ENCODE assay signal across 18 cellular contexts in the genomic region with DNA sequence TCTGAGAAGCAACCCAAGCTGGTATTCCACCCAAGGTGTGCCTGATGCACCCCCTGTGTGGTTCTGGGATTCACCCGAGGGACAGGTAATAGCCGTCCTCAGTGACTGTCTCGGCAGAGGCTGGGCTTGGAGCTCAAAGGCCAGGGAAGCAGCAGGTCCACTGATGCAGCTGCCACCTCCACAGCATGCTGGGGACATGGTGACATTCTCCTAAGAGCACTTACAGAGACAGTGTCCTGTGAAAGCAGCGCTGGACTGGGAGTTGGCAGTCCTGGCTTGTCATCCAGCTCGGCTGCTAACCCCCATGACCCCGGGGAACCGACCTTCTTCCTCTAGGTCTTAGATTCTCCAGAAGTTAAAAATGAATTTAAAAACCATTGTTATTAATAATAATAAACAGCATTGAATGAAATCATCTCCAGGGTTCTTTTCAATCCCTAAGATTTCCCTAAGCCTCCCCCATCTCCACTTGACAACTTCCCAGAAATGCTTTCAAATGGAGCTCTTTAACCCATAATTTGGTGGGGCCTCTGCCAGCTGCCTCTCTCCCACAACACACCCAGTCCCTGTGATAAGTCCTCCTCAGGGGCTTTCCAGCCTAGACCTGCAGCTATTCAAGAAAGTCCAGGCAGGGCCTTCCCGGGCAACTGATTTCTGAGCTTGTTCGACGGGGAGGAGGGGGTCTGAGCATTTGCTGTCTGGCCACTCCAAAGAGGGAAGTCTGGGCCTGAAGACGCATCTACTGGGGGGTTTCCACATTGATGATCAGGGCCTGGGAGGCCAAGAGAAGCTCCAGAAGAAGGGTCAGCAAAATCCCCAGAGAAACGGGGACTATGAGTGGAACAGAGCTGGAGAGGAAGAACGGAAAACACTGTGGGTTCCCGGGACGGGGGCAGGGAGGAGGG.
DNase-seq lines count a peak whose midpoint lies in the region; ATAC-seq and TF ChIP-seq lines count a peak whose summit lies in the region.
"Had no signal": no experiment of that assay in that cellular context is flagged by ENCODE, and none has a peak within 500 bp of the region (broad histone marks: within the 10 kb centered on the region; RNA-seq: fewer than 3 reads in every experiment).

No MANE protein-coding gene starts in this region.

- H2AFZ ChIP-seq in neuronal stem cell (ENCODE audit: low read length): no peak overlapping the region

- intact Hi-C loops in heart right ventricle (cut with DNase I): loop anchor here in 1 of 10 donors (1.0 kb wide), 1 partner anchor 24 kb away; no protein-coding TSS in a partner anchor
- intact Hi-C loops in transverse colon (cut with DNase I; ENCODE audit: low total_unique reads): no loop called here
- intact Hi-C loops in Caco-2 (cut with micrococcal nuclease; ENCODE audit: unreplicated experiment): no loop called here

- H3K36me3 Mint-ChIP-seq in CD8-positive, alpha-beta memory T cell: no peaks in the 10 kb centered on the region
- H3K36me3 Mint-ChIP-seq in Caco-2 (ENCODE audit: insufficient read depth, unreplicated experiment): no peaks in the 10 kb centered on the region

- peak overlapping the region; percentile 68 for H2AK5ac ChIP-seq in neuronal stem cell (ENCODE audit: low read depth, low read length)

- H3K4me1 ChIP-seq in heart right ventricle (peaks cover 5 to 66% (median 40%) of the 10 kb centered on the region in 9 donors), neuronal stem cell (ENCODE audit: control insufficient read depth in 2 of 2, insufficient read depth in 1 of 2, low read depth in 1 of 2, low read length in 2 of 2) (peaks cover 0 to 14% of the 10 kb centered on the region in 2 donors), transverse colon (peaks cover 7 to 53% (median 19%) of the 10 kb centered on the region in 4 donors), Caco-2 (no peaks in the 10 kb centered on the region)
- no peaks in the 10 kb centered on the region for H3K4me1 ChIP-seq in CD8-positive, alpha-beta memory T cell (ENCODE audit: insufficient read depth, low read length)

- no peak overlapping the region for H4K91ac ChIP-seq in neuronal stem cell (ENCODE audit: low read depth, low read length, poor library complexity)

- no peak overlapping the region for H3K4me3 Mint-ChIP-seq in CD8-positive, alpha-beta memory T cell
- no peak overlapping the region for H3K4me3 Mint-ChIP-seq in Caco-2 (ENCODE audit: unreplicated experiment)
- H3K4me3 Mint-ChIP-seq: neural crest cell had no signal

- no peaks in the 10 kb centered on the region for H3K79me1 ChIP-seq in neuronal stem cell (ENCODE audit: low read depth, low read length)

- CTCF ChIA-PET in CD8-positive, alpha-beta memory T cell (lab: Charles Lee): no interaction called here
- CTCF ChIA-PET in Caco-2 (lab: Charles Lee): no interaction called here

- 53 to 55% methylated on average over 15 of the region's 15 CpGs for WGBS in heart right ventricle, 2 donors
- WGBS in neuronal stem cell (ENCODE audit: extremely low coverage in 2 of 2, insufficient read length in 2 of 2, insufficient replicate concordance in 1 of 2), 2 donors: no CpG with 5 or more reads among the region's 15 CpGs
- WGBS in transverse colon (ENCODE audit: low coverage in 1 of 2), 2 donors: 50 to 76% methylated on average over 6 to 15 of the region's 15 CpGs

- BruUV-seq in Caco-2 (replicated peaks; lab: Mats Ljungman, UMichigan): no TSS peak

- POLR2A ChIA-PET in CD8-positive, alpha-beta memory T cell (lab: Charles Lee): no interaction called here
- POLR2A ChIA-PET in Caco-2 (lab: Charles Lee): no interaction called here

- H3K4me3 ChIP-seq in heart right ventricle (no peak overlapping the region), neuronal stem cell (ENCODE audit: low read length in 2 of 2) (no peak overlapping the region), transverse colon (no peak overlapping the region), Caco-2 (ENCODE audit: low read depth, low read length) (no peak overlapping the region)
- H3K4me3 ChIP-seq in CD8-positive, alpha-beta memory T cell (ENCODE audit: low read length): no peak overlapping the region

- H2BK120ac ChIP-seq in neuronal stem cell (ENCODE audit: low read depth, low read length): no peak overlapping the region

- no peak overlapping the region for H3K23ac ChIP-seq in neuronal stem cell (ENCODE audit: low read depth, low read length, poor library complexity)

- no peak overlapping the region for H3K9ac ChIP-seq in neuronal stem cell (ENCODE audit: low read depth, low read length, poor library complexity)

- no peaks in the 10 kb centered on the region for H3K36me3 ChIP-seq in heart right ventricle
- no peaks in the 10 kb centered on the region for H3K36me3 ChIP-seq in neuronal stem cell (replicated peaks in 1 of 2; ENCODE audit: control insufficient read depth in 2 of 2, insufficient read depth in 2 of 2, low read length in 2 of 2)
- no peaks in the 10 kb centered on the region for H3K36me3 ChIP-seq in transverse colon
- H3K36me3 ChIP-seq in CD8-positive, alpha-beta memory T cell (ENCODE audit: insufficient read depth, low read length): no peaks in the 10 kb centered on the region
- no peaks in the 10 kb centered on the region for H3K36me3 ChIP-seq in Caco-2 (ENCODE audit: control insufficient read depth, insufficient read depth, low read length)

- no peak overlapping the region for H4K8ac ChIP-seq in neuronal stem cell (ENCODE audit: low read depth, low read length)

- no peak overlapping the region for H3K27ac Mint-ChIP-seq in CD8-positive, alpha-beta memory T cell
- H3K27ac Mint-ChIP-seq in Caco-2 (ENCODE audit: unreplicated experiment): no peak overlapping the region

- H3K9me3 ChIP-seq in heart right ventricle: no peaks in the 10 kb centered on the region
- peaks cover 0 to 3% of the 10 kb centered on the region in 2 donors for H3K9me3 ChIP-seq in neuronal stem cell (replicated peaks in 1 of 2; ENCODE audit: control insufficient read depth in 2 of 2, insufficient read depth in 1 of 2, low read depth in 1 of 2, low read length in 2 of 2)
- H3K9me3 ChIP-seq in transverse colon: no peaks in the 10 kb centered on the region
- no peaks in the 10 kb centered on the region for H3K9me3 ChIP-seq in CD8-positive, alpha-beta memory T cell (ENCODE audit: low read length)
- no peaks in the 10 kb centered on the region; the same call in 1 of the 2 replicates for H3K9me3 ChIP-seq in Caco-2

- no peak overlapping the region for H3K4ac ChIP-seq in neuronal stem cell (ENCODE audit: low read length)

- TF ChIP-seq EP300 in transverse colon (IDR thresholded peaks at IDR 0.05; ENCODE audit: low read depth): no peak

- TF ChIP-seq POLR2A in transverse colon (IDR thresholded peaks at IDR 0.05): no peak

- H3K27me3 ChIP-seq in heart right ventricle (peaks cover 0 to 10% (median 0%) of the 10 kb centered on the region in 7 donors), neuronal stem cell (ENCODE audit: control insufficient read depth in 3 of 3, insufficient read depth in 3 of 3, low read depth in 1 of 3, low read length in 3 of 3) (peaks cover 0 to 96% (median 0%) of the 10 kb centered on the region in 3 experiments), transverse colon (no peaks in the 10 kb centered on the region), Caco-2 (replicated peaks; ENCODE audit: control insufficient read depth, insufficient read depth, low read length) (no peaks in the 10 kb centered on the region)
- no peaks in the 10 kb centered on the region for H3K27me3 ChIP-seq in CD8-positive, alpha-beta memory T cell (ENCODE audit: insufficient read depth, low read length, poor library complexity, severe bottlenecking)

- no peak overlapping the region for H2BK12ac ChIP-seq in neuronal stem cell (ENCODE audit: low read length)

- H3K27ac ChIP-seq in heart right ventricle: peak overlapping the region in 5 of 10 donors; percentile 10 to 53 (median 22)
- H3K27ac ChIP-seq in neuronal stem cell (replicated peaks; ENCODE audit: low read length): no peak overlapping the region
- peak overlapping the region; percentile 33 to 82 (median 75) for H3K27ac ChIP-seq in transverse colon
- no peak overlapping the region for H3K27ac ChIP-seq in CD8-positive, alpha-beta memory T cell (ENCODE audit: low read depth, low read length)

- H3K9me3 Mint-ChIP-seq in CD8-positive, alpha-beta memory T cell: no peaks in the 10 kb centered on the region
- H3K9me3 Mint-ChIP-seq in Caco-2 (ENCODE audit: unreplicated experiment): no peaks in the 10 kb centered on the region
- H3K9me3 Mint-ChIP-seq: neural crest cell had no signal

- H3K4me2 ChIP-seq in neuronal stem cell (ENCODE audit: insufficient read depth, low read length, poor library complexity, severe bottlenecking): no peak overlapping the region

- in situ Hi-C loops in transverse colon (cut with MboI; ENCODE audit: low pct_ligation_motif_present in 1 of 4, low pct_unique_long_range_greater_than_20kb in 1 of 4, low sequenced_read_pairs in 3 of 4): no loop called here

- no peak overlapping the region for H2BK5ac ChIP-seq in neuronal stem cell (ENCODE audit: low read length)

- peak in 7 of 8 donors; percentile 14 to 45 (median 23) for ATAC-seq in heart right ventricle
- ATAC-seq: HepG2; stimulated activated naive CD8-positive, alpha-beta T cell treated with anti-CD3 and anti-CD28 coated beads, Interleukin-15, Interleukin-2, amounts not matched to agents 100 U/mL and 50 U/mL, for 24 hours had no signal

- no peak overlapping the region for H2BK15ac ChIP-seq in neuronal stem cell (ENCODE audit: low read length)

- peaks cover 17 to 33% of the 10 kb centered on the region in 2 donors for H3K27me3 Mint-ChIP-seq in CD8-positive, alpha-beta memory T cell
- H3K27me3 Mint-ChIP-seq in Caco-2 (ENCODE audit: insufficient read depth, unreplicated experiment): no peaks in the 10 kb centered on the region

- TF ChIP-seq CTCF in heart right ventricle (IDR thresholded peaks at IDR 0.05) (no peak), transverse colon (IDR thresholded peaks at IDR 0.05) (no peak), Caco-2 (IDR thresholded peaks at IDR 0.05; ENCODE audit: insufficient read depth in 1 of 2, low read depth in 1 of 2, low read length in 1 of 2, severe bottlenecking in 1 of 2, unreplicated experiment in 1 of 2) (no peak)

- DNase-seq in NCI-H526 (lab: John Stamatoyannopoulos, UW) (peak; percentile 57 to 82), NCI-H526 treated with DMSO at 0.1 percent for 48 hours (lab: John Stamatoyannopoulos, UW) (no peak), heart right ventricle (no peak), neuronal stem cell (ENCODE audit: low spot score) (no peak), transverse colon (no peak), NK-92 (lab: John Stamatoyannopoulos, UW; ENCODE audit: unreplicated experiment) (no peak), Caco-2 (no peak)
- no peak for DNase-seq in CD8-positive, alpha-beta memory T cell
- DNase-seq: 8988T; activated CD4-positive, alpha-beta T cell treated with anti-CD3 and anti-CD28 coated beads, Interleukin-2, amount 50 U/mL, for 4 hours; amniotic stem cell; glutamatergic neuron; NCI-H2081; SIG-M5; small intestine; stimulated activated naive CD8-positive, alpha-beta T cell treated with anti-CD3 and anti-CD28 coated beads, Interleukin-15, Interleukin-2, amounts not matched to agents 100 U/mL and 50 U/mL, for 24 hours had no signal

- no peaks in the 10 kb centered on the region for H3K4me1 Mint-ChIP-seq in CD8-positive, alpha-beta memory T cell
- H3K4me1 Mint-ChIP-seq in Caco-2 (ENCODE audit: low read depth, unreplicated experiment): no peaks in the 10 kb centered on the region

- H3K18ac ChIP-seq in neuronal stem cell (ENCODE audit: low read length): peak overlapping the region; percentile 23

- no peak overlapping the region for H3K14ac ChIP-seq in neuronal stem cell (ENCODE audit: low read length)

Comparison
In these comparisons a context has a peak if more than half of its experiments do, and no peak if none do; other contexts are left out.
1. DNase-seq: peak in NCI-H526 (2 of 2); none in NCI-H526 treated with DMSO at 0.1 percent for 48 hours (single experiment), heart right ventricle (0 of 2), neuronal stem cell (single experiment), transverse colon (single experiment), CD8-positive, alpha-beta memory T cell (0 of 5), NK-92 (single experiment) and Caco-2 (0 of 2).
2. H3K27ac ChIP-seq: peak in transverse colon (4 of 4); none in neuronal stem cell (single experiment) and CD8-positive, alpha-beta memory T cell (single experiment).